In genomic region chr11:66242085-66242765, GRCh38 we compare ENCODE assay signal across 1 cellular context.
TF ChIP-seq lines count a peak whose summit lies in the region.

No MANE protein-coding gene starts in this region.

TF ChIP-seq in HepG2, 621 proteins besides CTCF, POLR2A, EP300 and RAD21:
- TF ChIP-seq AGO2 (optimal IDR thresholded peaks at IDR 0.05; ENCODE audit: low read depth, low read length) = peak; percentile 21
- no peak for TF ChIP-seq IKZF1 (IDR thresholded peaks at IDR 0.05)
- no peak for TF ChIP-seq HNRNPK (IDR thresholded peaks at IDR 0.05; ENCODE audit: low read depth, low read length, poor library complexity, severe bottlenecking)
TF ChIP-seq in HepG2: peak in this region for 1.
